Comparison of ENCODE assay signal across 9 cellular contexts in genomic region chr12:14845350-14845750, GRCh38. TPM values are rescaled to one million over a fixed set of nuclear protein-coding genes. Genes with fewer than 3 reads are reported as not detected.
DNase-seq lines count a peak whose midpoint lies in the region; TF ChIP-seq lines count a peak whose summit lies in the region.
"Had no signal": no experiment of that assay in that cellular context is flagged by ENCODE, and none has a peak within 500 bp of the region (broad histone marks: within the 10 kb centered on the region; RNA-seq: fewer than 3 reads in every experiment).

No MANE protein-coding gene starts in this region.

- CTCF ChIA-PET in Calu3 (lab: Charles Lee), result interaction anchor here (1.0 kb wide), 2 partner anchors 150 to 376 kb away, joined by 3 to 5 read pairs; partner anchors contain the start of gene RERG

- no TSS peak for BruUV-seq in Calu3 (replicated peaks; lab: Mats Ljungman, UMichigan)

- H3K4me3 ChIP-seq in GM23248, result no peak overlapping the region
- no peak overlapping the region for H3K4me3 ChIP-seq in fibroblast of pulmonary artery (replicated peaks; ENCODE audit: low read depth, low read length)
- no peak overlapping the region for H3K4me3 ChIP-seq in neural cell (ENCODE audit: low read length)

- no peaks in the 10 kb centered on the region for H3K9me3 ChIP-seq in GM23248 (ENCODE audit: low read depth)
- H3K9me3 ChIP-seq in neural cell (ENCODE audit: low read length), result no peaks in the 10 kb centered on the region

- no peak overlapping the region for H2AFZ ChIP-seq in GM23248
- no peak overlapping the region for H2AFZ ChIP-seq in neural cell (ENCODE audit: low read depth, low read length)

- WGBS in GM23248 (ENCODE audit: low coverage in 1 of 2, low lambda C conversion rate in 2 of 2, missing lambda C conversion rate in 2 of 2), 2 experiments, result 3 to 16% methylated on average over 3 of the region's 3 CpGs

- peaks cover 19% of the 10 kb centered on the region for H3K4me1 Mint-ChIP-seq in Calu3 (ENCODE audit: low read depth, unreplicated experiment)

- H3F3A ChIP-seq in GM23248 (ENCODE audit: insufficient read depth) (0 out of 2 replicates have a peak, but pooled peaks cover 7% of the 10 kb centered on the region), neural cell (ENCODE audit: insufficient read depth, low read length, poor library complexity, severe bottlenecking) (no peaks in the 10 kb centered on the region)

- H3K27me3 ChIP-seq in GM23248 (replicated peaks; ENCODE audit: insufficient read depth), result no peaks in the 10 kb centered on the region
- no peaks in the 10 kb centered on the region for H3K27me3 ChIP-seq in neural cell (ENCODE audit: insufficient read depth, low read depth, low read length)

- H3K27me3 Mint-ChIP-seq in Calu3 (ENCODE audit: unreplicated experiment), result no peaks in the 10 kb centered on the region

- H3K4me2 ChIP-seq in GM23248 (ENCODE audit: unreplicated experiment) (no peak overlapping the region), neural cell (ENCODE audit: low read length) (no peak overlapping the region)

- no peak overlapping the region for H3K27ac ChIP-seq in GM23248
- no peak overlapping the region for H3K27ac ChIP-seq in neural cell (ENCODE audit: low read length)

- peak; percentile 91 for TF ChIP-seq RAD21 in neural cell (conservative IDR thresholded peaks at IDR 0.05)

- TF ChIP-seq EP300 in neural cell (conservative IDR thresholded peaks at IDR 0.05; ENCODE audit: poor library complexity, severe bottlenecking), result no peak

- H3K9me3 Mint-ChIP-seq in Calu3 (ENCODE audit: low read depth, unreplicated experiment), result no peaks in the 10 kb centered on the region

- in situ Hi-C loops in GM23248 (cut with MboI), result no loop called here

- no peak overlapping the region for H3K9ac ChIP-seq in GM23248
- no peak overlapping the region for H3K9ac ChIP-seq in neural cell (ENCODE audit: low read length)

- H3K27ac Mint-ChIP-seq in Calu3 (ENCODE audit: unreplicated experiment), result peak overlapping the region; percentile 12

- no peaks in the 10 kb centered on the region for H3K36me3 ChIP-seq in GM23248 (ENCODE audit: low read depth)
- no peaks in the 10 kb centered on the region for H3K36me3 ChIP-seq in neural cell (ENCODE audit: insufficient read depth, low read length)

- peaks cover 42% of the 10 kb centered on the region for H3K4me1 ChIP-seq in GM23248 (ENCODE audit: insufficient read depth)

- intact Hi-C loops in Calu3 (cut with micrococcal nuclease; ENCODE audit: unreplicated experiment) (loop anchor here (1.0 to 10.0 kb wide), 5 partner anchors 34 to 309 kb away; partner anchors contain the start of gene MGP), posterior vena cava (cut with DNase I) (loop anchor here in 1 of 2 donors (5.0 to 10.0 kb wide), 4 partner anchors 47 to 419 kb away; partner anchors contain the start of gene RERG)

- H3K79me2 ChIP-seq in GM23248 (ENCODE audit: insufficient read depth) (no peaks in the 10 kb centered on the region), neural cell (replicated peaks; ENCODE audit: insufficient read depth, low read length) (no peaks in the 10 kb centered on the region)

- peak; percentile 50 for DNase-seq in Calu3
- peak; percentile 77 for DNase-seq in GM23248
- peak; percentile 29 for DNase-seq in NCI-H446 treated with DMSO at 0.1 percent for 48 hours (lab: John Stamatoyannopoulos, UW)
- peak; percentile 36 for DNase-seq in activated T-cell treated with anti-CD3 and anti-CD28 coated beads for 4 hours
- peak; percentile 82 for DNase-seq in fibroblast of pulmonary artery (ENCODE audit: low read depth)
- no peak for DNase-seq in ecto neural progenitor cell (ENCODE audit: low spot score)
- DNase-seq in posterior vena cava (ENCODE audit: low spot score), result no peak

- H3K9me2 ChIP-seq in GM23248 (ENCODE audit: insufficient read depth), result no peaks in the 10 kb centered on the region
- no peaks in the 10 kb centered on the region for H3K9me2 ChIP-seq in neural cell (ENCODE audit: insufficient read depth, low read length)

- no peaks in the 10 kb centered on the region for H4K20me1 ChIP-seq in GM23248 (ENCODE audit: insufficient read depth)
- no peaks in the 10 kb centered on the region for H4K20me1 ChIP-seq in neural cell (ENCODE audit: insufficient read depth)

- no peak overlapping the region for H3K4me3 Mint-ChIP-seq in Calu3 (ENCODE audit: low read depth, unreplicated experiment)

- H3K36me3 Mint-ChIP-seq in Calu3 (ENCODE audit: insufficient read depth, unreplicated experiment), result no peaks in the 10 kb centered on the region

- peak; percentile 50 for TF ChIP-seq CTCF in Calu3 (IDR thresholded peaks at IDR 0.05; ENCODE audit: unreplicated experiment)
- TF ChIP-seq CTCF in fibroblast of pulmonary artery (IDR thresholded peaks at IDR 0.05; ENCODE audit: low read length, missing control alignments), result peak; percentile 75
- peak; percentile 86 for TF ChIP-seq CTCF in neural cell (IDR thresholded peaks at IDR 0.05; ENCODE audit: poor library complexity, severe bottlenecking)

TF ChIP-seq in neural cell, 6 proteins besides CTCF, POLR2A, EP300 and RAD21:
- no peak for TF ChIP-seq POLR2AphosphoS5 (IDR thresholded peaks at IDR 0.05)
- TF ChIP-seq TAF1 (IDR thresholded peaks at IDR 0.05; ENCODE audit: low read depth), result no peak
- TF ChIP-seq MXI1 (conservative IDR thresholded peaks at IDR 0.05; ENCODE audit: poor library complexity, severe bottlenecking), result no peak
- TF ChIP-seq SMC3 (conservative IDR thresholded peaks at IDR 0.05; ENCODE audit: poor library complexity), result peak; percentile 97
- no peak for TF ChIP-seq EZH2 (IDR thresholded peaks at IDR 0.05; ENCODE audit: borderline replicate concordance, insufficient read depth, low read length, poor library complexity, severe bottlenecking)
TF ChIP-seq in neural cell: peak in this region for 1.

RNA-seq across cellular contexts. Expression of gene ART4, which starts 2.0 kb away (rescaled TPM):
- not detected in 2 replicates for total RNA-seq in Calu3 (2022)
- not detected in 2 replicates for total RNA-seq in GM23248 (2014; rRNA removed; shearing (Covaris generic))
- not detected in 2 replicates for polyA plus RNA-seq in GM23248 (2016; fragmentation: Nextera tagmentation; extraction: Ambion mirVana)
- not detected in 2 replicates for polyA plus RNA-seq in neural cell
- polyA minus RNA-seq in neural cell, result not detected in 2 replicates
- 10 to 100 TPM; 11.3 to 16.1 TPM for total RNA-seq in posterior vena cava
- total RNA-seq: activated CD8-positive, alpha-beta memory T cell treated with anti-CD3 and anti-CD28 coated beads for 36 hours had no signal

RNA-seq across cellular contexts. Expression of gene SMCO3, which starts 31.4 kb away (rescaled TPM):
- total RNA-seq in Calu3 (2022) (not detected in 2 replicates), posterior vena cava (1 to 10 TPM in 1 of 2 donors, under 1 TPM in 1; 0.57 to 1.4 TPM)
- total RNA-seq in GM23248 (2014; rRNA removed; shearing (Covaris generic)), result not detected in 2 replicates
- polyA plus RNA-seq in GM23248 (2016; fragmentation: Nextera tagmentation; extraction: Ambion mirVana) (not detected in 2 replicates), neural cell (2.7 and 3.7 TPM in 2 replicates)
- polyA minus RNA-seq in neural cell, result 6.1 and 10.7 TPM in 2 replicates
- total RNA-seq: activated CD8-positive, alpha-beta memory T cell treated with anti-CD3 and anti-CD28 coated beads for 36 hours had no signal

RNA-seq across cellular contexts. Expression of gene MGP, which starts 40.3 kb away (rescaled TPM):
- total RNA-seq in Calu3 (2022) (0.64 TPM in 1 of 2 replicates, not detected in the other), posterior vena cava (1,000 to 10,000 TPM; 4,815 to 5,579 TPM)
- 0.86 TPM in 1 of 2 replicates, not detected in the other for total RNA-seq in GM23248 (2014; rRNA removed; shearing (Covaris generic))
- polyA plus RNA-seq in GM23248 (2016; fragmentation: Nextera tagmentation; extraction: Ambion mirVana) (1.3 and 2.5 TPM in 2 replicates), neural cell (0.90 TPM in 1 of 2 replicates, not detected in the other)
- polyA minus RNA-seq in neural cell, result not detected in 2 replicates
- total RNA-seq: activated CD8-positive, alpha-beta memory T cell treated with anti-CD3 and anti-CD28 coated beads for 36 hours had no signal

RNA-seq across cellular contexts. Expression of gene C12orf60, which starts 41.9 kb away (rescaled TPM):
- total RNA-seq in Calu3 (2022) (0.95 and 1.2 TPM in 2 replicates), posterior vena cava (under 1 TPM; 0.62 to 0.74 TPM)
- 1.2 and 2.3 TPM in 2 replicates for total RNA-seq in GM23248 (2014; rRNA removed; shearing (Covaris generic))
- polyA plus RNA-seq in GM23248 (2016; fragmentation: Nextera tagmentation; extraction: Ambion mirVana) (0.86 and 1.2 TPM in 2 replicates), neural cell (3.8 and 4.8 TPM in 2 replicates)
- 2.2 and 2.5 TPM in 2 replicates for polyA minus RNA-seq in neural cell

RNA-seq across cellular contexts. Expression of gene WBP11, which starts 42.1 kb away (rescaled TPM):
- total RNA-seq in Calu3 (2022), result 75.9 and 97.4 TPM in 2 replicates
- 5.5 and 11.8 TPM in 2 replicates for total RNA-seq in GM23248 (2014; rRNA removed; shearing (Covaris generic))
- 44.0 and 46.1 TPM in 2 replicates for polyA plus RNA-seq in GM23248 (2016; fragmentation: Nextera tagmentation; extraction: Ambion mirVana)
- polyA plus RNA-seq in neural cell, result 11.2 and 12.9 TPM in 2 replicates
- polyA minus RNA-seq in neural cell, result 27.0 and 37.7 TPM in 2 replicates
- 10 to 100 TPM; 37.2 to 39.2 TPM for total RNA-seq in posterior vena cava

Comparison
In these comparisons a context has a peak if more than half of its experiments do, and no peak if none do; other contexts are left out.
1. DNase-seq: peak in Calu3 (single experiment), GM23248 (single experiment), NCI-H446 treated with DMSO at 0.1 percent for 48 hours (single experiment), activated T-cell treated with anti-CD3 and anti-CD28 coated beads for 4 hours (single experiment) and fibroblast of pulmonary artery (single experiment); none in ecto neural progenitor cell (single experiment) and posterior vena cava (single experiment).
2. RNA of gene ART4, which starts 2.0 kb away (total RNA-seq): 11.3 to 16.1 TPM in posterior vena cava; not detected in Calu3 and not detected in GM23248; every median in the first group is over 10 times any median in the second.
3. RNA of gene MGP, which starts 40.3 kb away (total RNA-seq): 4,815 to 5,579 TPM in posterior vena cava; 0.86 TPM in GM23248 and 0.64 TPM in Calu3; every median in the first group is over 1,000 times any median in the second.
4. Peak in every context shown above with its lines, with median percentiles within 50 percentile points of each other: CTCF ChIP-seq.